Comparison of ENCODE assay signal across 19 cellular contexts in genomic region chr7:28942158-28942557, GRCh38.
"Had no signal": no experiment of that assay in that cellular context is flagged by ENCODE, and none has a peak within 500 bp of the region (broad histone marks: within the 10 kb centered on the region; RNA-seq: fewer than 3 reads in every experiment).

No MANE protein-coding gene starts in this region.

- DNase-seq: central memory CD4-positive, alpha-beta T cell; cortex of kidney; effector memory CD8-positive, alpha-beta T cell; esophagus squamous epithelium; foreskin fibroblast; glutamatergic neuron; islet precursor cell; mammary epithelial cell; small intestine; stimulated activated CD4-positive, alpha-beta T cell treated with anti-CD3 and anti-CD28 coated beads, Interleukin-2, amount 100 ng/mL, for 48 hours; stimulated activated naive CD8-positive, alpha-beta T cell treated with anti-CD3 and anti-CD28 coated beads, Interleukin-15, Interleukin-2, amounts not matched to agents 100 U/mL and 50 U/mL, for 24 hours; tibial artery had no signal

- H3K9me3 ChIP-seq: esophagus squamous epithelium, gastroesophageal sphincter, neutrophil, right atrium auricular region, suprapubic skin, tibial artery had no signal

- H3K4me3 ChIP-seq: esophagus squamous epithelium, gastroesophageal sphincter, right atrium auricular region, suprapubic skin, tibial artery had no signal

- H3K36me3 ChIP-seq: esophagus squamous epithelium, gastroesophageal sphincter, neutrophil, right atrium auricular region, suprapubic skin, tibial artery had no signal

- H3K27me3 ChIP-seq: esophagus squamous epithelium, right atrium auricular region, suprapubic skin had no signal

- FAIRE-seq: small intestine had no signal

- H3K4me1 ChIP-seq: gastroesophageal sphincter, suprapubic skin, tibial artery had no signal

- ATAC-seq: effector memory CD8-positive, alpha-beta T cell; gastroesophageal sphincter; left lobe of liver; natural killer cell treated with Interleukin-12 subunit alpha and Interleukin-12 subunit beta and Interleukin-15 and Interleukin-18, amount 100 ng/mL, for 72 hours; stimulated activated naive CD8-positive, alpha-beta T cell treated with anti-CD3 and anti-CD28 coated beads, Interleukin-15, Interleukin-2, amounts not matched to agents 100 U/mL and 50 U/mL, for 24 hours had no signal

- H3K27ac ChIP-seq: epithelial cell of prostate, esophagus squamous epithelium, gastroesophageal sphincter, neutrophil, right atrium auricular region, suprapubic skin, tibial artery had no signal
